ENCODE assay signal across 20 cellular contexts in the genomic region with DNA sequence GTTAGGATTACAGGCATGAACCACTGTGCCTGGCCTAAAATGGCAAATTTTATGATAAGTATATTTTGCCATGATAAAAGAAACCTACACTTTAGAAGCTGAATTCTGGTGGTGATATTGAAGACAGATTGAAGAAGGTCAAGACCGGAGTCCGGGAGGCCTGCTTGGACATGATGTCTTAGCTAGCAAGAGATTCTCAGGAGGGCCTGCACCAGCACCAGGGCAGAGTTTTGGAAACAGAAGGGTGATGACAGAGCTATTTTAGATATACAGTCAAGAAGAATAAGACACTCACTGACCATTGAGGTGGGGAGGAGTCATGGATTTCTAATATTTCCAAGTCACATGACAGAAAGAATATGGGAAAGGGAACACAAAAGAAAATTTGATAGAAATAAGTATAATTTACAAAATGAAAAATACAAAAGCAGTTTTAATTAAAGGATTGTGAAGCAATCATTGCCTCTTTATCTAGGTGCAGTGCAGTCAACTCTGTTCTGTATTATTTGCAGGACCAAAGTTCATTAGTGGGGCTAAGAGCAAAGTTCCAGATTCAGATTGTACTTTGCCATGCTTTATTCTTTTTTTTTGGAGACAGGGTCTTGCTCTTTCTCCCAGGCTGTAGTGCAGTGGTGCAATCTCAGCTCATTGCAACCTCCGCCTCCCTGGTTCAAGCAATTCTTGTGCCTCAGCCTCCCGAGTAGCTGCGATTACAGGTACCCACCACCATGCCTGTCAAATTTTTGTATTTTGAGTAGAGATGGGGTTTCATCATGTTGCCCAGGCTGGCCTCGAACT. TPM values are rescaled to one million over a fixed set of nuclear protein-coding genes. Genes with fewer than 3 reads are reported as not detected.
DNase-seq lines count a peak whose midpoint lies in the region; ATAC-seq and TF ChIP-seq lines count a peak whose summit lies in the region.
"Had no signal": no experiment of that assay in that cellular context is flagged by ENCODE, and none has a peak within 500 bp of the region (broad histone marks: within the 10 kb centered on the region; RNA-seq: fewer than 3 reads in every experiment).

No MANE protein-coding gene starts in this region.

- TF ChIP-seq CTCF in hepatocyte (IDR thresholded peaks at IDR 0.05; ENCODE audit: poor library complexity) (no peak), right lobe of liver (IDR thresholded peaks at IDR 0.05) (no peak)

- H3K9me2 ChIP-seq in hepatocyte (replicated peaks; ENCODE audit: insufficient read depth) = no peaks in the 10 kb centered on the region

- H3K4me3 ChIP-seq in hepatocyte = no peak overlapping the region
- peak overlapping the region in 2 of 3 donors; percentile 11 to 12 for H3K4me3 ChIP-seq in right lobe of liver
- H3K4me3 ChIP-seq: A549, GM23338 had no signal

- intact Hi-C loops in right lobe of liver (cut with DNase I) = no loop called here

- H3K4me1 ChIP-seq in hepatocyte (ENCODE audit: insufficient read depth) (no peaks in the 10 kb centered on the region), right lobe of liver (peaks cover 0 to 22% (median 5%) of the 10 kb centered on the region in 4 donors)
- H3K4me1 ChIP-seq: A549 had no signal

- TF ChIP-seq POLR2A in right lobe of liver (IDR thresholded peaks at IDR 0.05) = no peak

- no peak overlapping the region for H2AFZ ChIP-seq in hepatocyte
- H2AFZ ChIP-seq: GM23338 had no signal

- ATAC-seq in left lobe of liver (peak; percentile 92), right lobe of liver (peak; percentile 90 to 95 (median 94))
- ATAC-seq: A549, GM23338, HCT116 had no signal

- H3K27ac ChIP-seq in hepatocyte = peak overlapping the region; percentile 61
- peak overlapping the region in 2 of 3 donors; percentile 56 to 73 for H3K27ac ChIP-seq in right lobe of liver
- H3K27ac ChIP-seq: A549 had no signal

- no peaks in the 10 kb centered on the region for H4K20me1 ChIP-seq in hepatocyte (ENCODE audit: insufficient read depth, poor library complexity, severe bottlenecking)

- H3K36me3 ChIP-seq in hepatocyte (replicated peaks; ENCODE audit: insufficient read depth, low read depth) = no peaks in the 10 kb centered on the region
- H3K36me3 ChIP-seq in right lobe of liver = no peaks in the 10 kb centered on the region

- H3K9me3 ChIP-seq in hepatocyte (ENCODE audit: low read depth) (no peaks in the 10 kb centered on the region), right lobe of liver (no peaks in the 10 kb centered on the region)
- H3K9me3 ChIP-seq: A549 had no signal

- no peaks in the 10 kb centered on the region for H3K79me2 ChIP-seq in hepatocyte

- WGBS in hepatocyte (ENCODE audit: low lambda C conversion rate, missing lambda C conversion rate) = 88% methylated on average over 6 of the region's 6 CpGs
- WGBS in right lobe of liver (ENCODE audit: insufficient coverage, low coverage, low lambda C conversion rate, missing lambda C conversion rate) = 11% methylated on average over 6 of the region's 6 CpGs

- H3K4me2 ChIP-seq in hepatocyte = no peak overlapping the region
- H3K4me2 ChIP-seq: A549, GM23338 had no signal

- H3K27me3 ChIP-seq in hepatocyte = no peaks in the 10 kb centered on the region
- H3K27me3 ChIP-seq in right lobe of liver = no peaks in the 10 kb centered on the region

- DNase-seq in hepatocyte (ENCODE audit: low spot score) (no peak), left lobe of liver (ENCODE audit: low spot score) (peak; percentile 53), right lobe of liver (peak in 1 of 3 donors; percentile 51), GDM1 (lab: John Stamatoyannopoulos, UW) (no peak), NCI-H1417 (lab: John Stamatoyannopoulos, UW) (no peak), DMS 273 (lab: John Stamatoyannopoulos, UW; ENCODE audit: unreplicated experiment) (no peak)
- DNase-seq: 8988T; ACHN; C1 segment of cervical spinal cord; Calu3; CD4-positive, alpha-beta memory T cell; COR-L47; DMS153; DMS79; EL; GF-D8; H9 had no signal

RNA-seq across cellular contexts. Expression of a gene that starts 9.3 kb away (rescaled TPM):
- total RNA-seq in hepatocyte (76.5 and 85.7 TPM in 2 replicates), left lobe of liver (35.2 TPM), right lobe of liver (10 to 100 TPM; 30.5 to 45.9 (median 39.6) TPM)
- 47.6 and 55.7 TPM in 2 replicates for polyA plus RNA-seq in hepatocyte
